ENCODE assay signal across 20 cellular contexts in the genomic region with DNA sequence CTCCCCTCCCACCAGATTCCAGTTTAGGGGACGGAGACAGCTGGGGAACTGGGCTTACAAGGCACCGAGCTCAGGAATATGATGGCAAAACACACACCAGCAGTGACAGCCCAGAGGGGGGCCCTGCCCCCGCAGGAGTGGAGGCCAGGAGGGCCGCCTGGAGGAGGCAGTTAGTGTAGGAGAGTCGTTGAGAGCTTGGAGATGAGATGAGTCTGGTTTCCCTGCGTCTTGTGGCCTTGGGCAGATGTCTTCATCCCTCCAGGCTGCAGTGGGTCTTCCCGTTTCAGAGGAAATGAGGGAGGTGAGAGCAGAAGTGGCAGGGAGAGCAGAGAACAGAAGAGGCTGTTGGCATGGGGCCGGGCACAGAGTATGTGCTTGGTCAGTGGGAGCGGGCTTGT. TPM values are rescaled to one million over a fixed set of nuclear protein-coding genes. Genes with fewer than 3 reads are reported as not detected.
"Had no signal": no experiment of that assay in that cellular context is flagged by ENCODE, and none has a peak within 500 bp of the region (broad histone marks: within the 10 kb centered on the region; RNA-seq: fewer than 3 reads in every experiment).

No MANE protein-coding gene starts in this region.

- H3K4me3 ChIP-seq: adrenal gland had no signal

- H3K4me1 ChIP-seq: adrenal gland had no signal

- H3K9me3 ChIP-seq: adrenal gland had no signal

- H3K27ac ChIP-seq: adrenal gland, WERI-Rb-1 had no signal

- ATAC-seq: activated CD8-positive, alpha-beta T cell treated with anti-CD3 and anti-CD28 coated beads for 36 hours; activated T-cell treated with anti-CD3 and anti-CD28 coated beads, Interleukin-2, amount 50 U/mL, for 72 hours had no signal

- H3K4me3 Mint-ChIP-seq: activated CD8-positive, alpha-beta T cell treated with anti-CD3 and anti-CD28 coated beads for 36 hours; activated naive CD8-positive, alpha-beta T cell treated with anti-CD3 and anti-CD28 coated beads, Interleukin-2, amount 10 ng/mL, durations not matched to agents 7 days and 5 days; activated T-cell treated with anti-CD3 and anti-CD28 coated beads, Interleukin-2, amount 50 U/mL, for 72 hours had no signal

- H3K27ac Mint-ChIP-seq: activated CD8-positive, alpha-beta T cell treated with anti-CD3 and anti-CD28 coated beads for 36 hours; activated naive CD8-positive, alpha-beta T cell treated with anti-CD3 and anti-CD28 coated beads, Interleukin-2, amount 10 ng/mL, durations not matched to agents 7 days and 5 days; activated T-cell treated with anti-CD3 and anti-CD28 coated beads, Interleukin-2, amount 50 U/mL, for 72 hours; activated T-helper 2 cell treated with anti-CD3 and anti-CD28 coated beads, Interferon-gamma antibody, Interleukin-2, Interleukin-4, amounts not matched to agents 10 μg/mL and 5 μg/mL and 100 μg/mL, durations not matched to agents 14 hours and 24 hours and 36 hours had no signal

- H3K9me3 Mint-ChIP-seq: activated CD8-positive, alpha-beta T cell treated with anti-CD3 and anti-CD28 coated beads for 36 hours; activated naive CD8-positive, alpha-beta T cell treated with anti-CD3 and anti-CD28 coated beads, Interleukin-2, amount 10 ng/mL, durations not matched to agents 7 days and 5 days; activated T-helper 2 cell treated with anti-CD3 and anti-CD28 coated beads, Interferon-gamma antibody, Interleukin-2, Interleukin-4, amounts not matched to agents 10 μg/mL and 5 μg/mL and 100 μg/mL, durations not matched to agents 14 hours and 24 hours and 36 hours had no signal

- H3K36me3 Mint-ChIP-seq: activated naive CD8-positive, alpha-beta T cell treated with anti-CD3 and anti-CD28 coated beads, Interleukin-2, amount 10 ng/mL, durations not matched to agents 7 days and 5 days had no signal

- H3K4me1 Mint-ChIP-seq: activated naive CD8-positive, alpha-beta T cell treated with anti-CD3 and anti-CD28 coated beads, Interleukin-2, amount 10 ng/mL, durations not matched to agents 7 days and 5 days had no signal

- H3K36me3 ChIP-seq: adrenal gland, WERI-Rb-1 had no signal

- DNase-seq: activated CD4-positive, alpha-beta T cell treated with anti-CD3 and anti-CD28 coated beads for 4 hours; activated CD8-positive, alpha-beta memory T cell treated with anti-CD3 and anti-CD28 coated beads, Interleukin-2, amount 50 U/mL, for 4 hours; activated naive CD4-positive, alpha-beta T cell treated with anti-CD3 and anti-CD28 coated beads, Interleukin-2, amount 50 U/mL, for 16 hours; activated naive CD8-positive, alpha-beta T cell treated with anti-CD3 and anti-CD28 coated beads, Interleukin-2, amount 10 ng/mL, durations not matched to agents 7 days and 5 days; activated T-cell treated with anti-CD3 and anti-CD28 coated beads, Interleukin-2, amount 50 U/mL, for 72 hours; Karpas-422; MM.1S; NCI-H1105; NCI-H1694 treated with DMSO at 0.1 percent for 48 hours; NCI-H2081 treated with DMSO at 0.1 percent for 48 hours; NCI-H446 treated with DMSO at 0.1 percent for 48 hours; NCI-H748 treated with DMSO at 0.1 percent for 48 hours; SIG-M5; T-helper 1 cell had no signal

RNA-seq across cellular contexts. Expression of gene CELF5, which starts 4.9 kb away (rescaled TPM):
- total RNA-seq: cardiac septum, RPMI7951 had no signal

RNA-seq across cellular contexts. Expression of gene S1PR4, which starts 50.8 kb away (rescaled TPM):
- total RNA-seq: RPMI7951 had no signal
